Comparison of ENCODE assay signal across 18 cellular contexts in the genomic region with DNA sequence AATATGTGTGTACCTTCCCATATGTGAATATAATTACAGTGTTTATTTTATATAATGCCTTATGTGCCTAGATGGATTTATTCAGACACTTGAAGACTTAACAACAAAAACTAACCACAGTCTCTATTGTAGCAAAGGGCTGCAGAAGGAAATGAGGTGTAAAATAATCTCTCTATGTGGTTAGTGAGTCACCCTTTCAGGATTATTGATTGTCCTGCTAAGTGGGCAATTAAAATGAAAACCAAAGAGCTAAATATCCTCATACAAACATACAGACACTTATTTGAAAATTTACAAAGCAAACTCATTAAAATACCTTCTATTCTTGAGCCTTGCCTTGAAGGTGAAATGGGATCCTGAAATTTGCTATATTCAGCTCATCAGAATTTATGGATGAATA. TPM values are rescaled to one million over a fixed set of nuclear protein-coding genes. Genes with fewer than 3 reads are reported as not detected.
DNase-seq lines count a peak whose midpoint lies in the region; ATAC-seq and TF ChIP-seq lines count a peak whose summit lies in the region.
"Had no signal": no experiment of that assay in that cellular context is flagged by ENCODE, and none has a peak within 500 bp of the region (broad histone marks: within the 10 kb centered on the region; RNA-seq: fewer than 3 reads in every experiment).

No MANE protein-coding gene starts in this region.

- ATAC-seq in HG02884 (IDR thresholded peaks at IDR 0.05; ENCODE audit: unreplicated experiment) (no peak), GM21825 (IDR thresholded peaks at IDR 0.05; ENCODE audit: unreplicated experiment) (no peak), natural killer cell (no peak)
- ATAC-seq: CD8-positive, alpha-beta T cell; heart left ventricle; K562 had no signal

- no peaks in the 10 kb centered on the region for H3K36me3 Mint-ChIP-seq in natural killer cell
- H3K36me3 Mint-ChIP-seq: CD8-positive, alpha-beta T cell had no signal

- H3K4me1 Mint-ChIP-seq in natural killer cell, result no peaks in the 10 kb centered on the region
- H3K4me1 Mint-ChIP-seq: nephron had no signal

- no peaks in the 10 kb centered on the region for H3K27me3 Mint-ChIP-seq in natural killer cell (ENCODE audit: low read depth in 2 of 2)

- in situ Hi-C loops in astrocyte of the spinal cord (cut with HindIII; ENCODE audit: low sequenced_read_pairs), result no loop called here

- intact Hi-C loops in natural killer cell (cut with micrococcal nuclease), result no loop called here

- no peak for TF ChIP-seq CTCF in astrocyte of the spinal cord (IDR thresholded peaks at IDR 0.05; ENCODE audit: low read depth, low read length)
- no peak for TF ChIP-seq CTCF in natural killer cell (IDR thresholded peaks at IDR 0.05)

- no peak overlapping the region for H3K4me3 Mint-ChIP-seq in natural killer cell
- H3K4me3 Mint-ChIP-seq: CD8-positive, alpha-beta T cell; nephron had no signal

- H3K4me3 ChIP-seq in astrocyte of the spinal cord (ENCODE audit: low read depth, low read length), result no peak overlapping the region
- H3K4me3 ChIP-seq: heart left ventricle, K562, left ventricle myocardium inferior, skin epidermis had no signal

- peaks cover 3 to 8% of the 10 kb centered on the region in 2 donors for H3K9me3 Mint-ChIP-seq in natural killer cell

- DNase-seq in NCI-H2171 treated with DMSO at 0.1 percent for 48 hours (lab: John Stamatoyannopoulos, UW) (peak; percentile 23), NCI-H2171 (lab: John Stamatoyannopoulos, UW) (no peak), NCI-H2227 (lab: John Stamatoyannopoulos, UW; ENCODE audit: unreplicated experiment) (peak; percentile 35), astrocyte of the spinal cord (ENCODE audit: low read depth, low spot score) (peak; percentile 67), mesenteric fat pad (ENCODE audit: low spot score) (no peak), natural killer cell (no peak)
- DNase-seq: activated CD4-positive, alpha-beta T cell treated with anti-CD3 and anti-CD28 coated beads for 4 hours; caudate nucleus; CD8-positive, alpha-beta T cell; heart left ventricle; left ventricle myocardium inferior; NK-92 treated with Interleukin-12 subunit alpha and Interleukin-12 subunit beta, amount 100 ng/mL, for 24 hours had no signal

- H3K27ac Mint-ChIP-seq in natural killer cell, result no peak overlapping the region
- H3K27ac Mint-ChIP-seq: CD8-positive, alpha-beta T cell; nephron had no signal

RNA-seq across cellular contexts. Expression of gene DCC, which starts 27.7 kb away (rescaled TPM):
- total RNA-seq in mesenteric fat pad, result 0.42 TPM
- not detected for total RNA-seq in natural killer cell
- total RNA-seq: CD8-positive, alpha-beta T cell; endothelial cell of umbilical vein; K562; left ventricle myocardium inferior had no signal

Comparison
In these comparisons a context has a peak if more than half of its experiments do, and no peak if none do; other contexts are left out.
1. DNase-seq: peak in NCI-H2171 treated with DMSO at 0.1 percent for 48 hours (single experiment), NCI-H2227 (single experiment) and astrocyte of the spinal cord (single experiment); none in NCI-H2171 (single experiment), mesenteric fat pad (single experiment) and natural killer cell (single experiment).